Comparison of ENCODE assay signal across 18 cellular contexts in the genomic region with DNA sequence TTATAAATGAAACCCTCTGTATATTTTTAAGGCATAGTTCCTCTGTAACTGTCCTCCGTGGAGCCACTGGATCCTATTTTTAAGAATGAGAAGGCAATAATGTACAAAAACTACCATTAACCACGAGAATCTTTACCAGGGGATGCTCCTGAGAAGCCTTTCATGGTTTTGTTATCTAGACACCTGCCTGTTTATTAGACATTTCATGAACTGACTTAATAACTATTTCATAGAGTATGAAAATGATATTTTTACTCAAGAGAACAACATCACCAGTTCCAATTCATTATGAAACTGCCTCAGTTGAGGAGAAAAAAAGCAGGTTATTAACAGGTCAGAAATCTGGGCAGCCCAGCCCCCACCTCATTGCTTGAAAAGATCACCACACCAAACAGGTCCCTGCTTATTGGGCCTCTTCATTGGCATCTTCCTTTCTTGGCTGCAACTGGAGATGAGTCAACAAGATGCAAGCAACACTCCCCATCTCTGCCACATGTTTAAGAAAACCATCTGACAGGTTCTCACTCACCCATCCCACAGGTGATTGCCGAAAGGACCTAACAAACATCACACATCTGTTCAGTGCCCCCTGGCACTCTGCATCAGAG. TPM values are rescaled to one million over a fixed set of nuclear protein-coding genes. Genes with fewer than 3 reads are reported as not detected.
DNase-seq lines count a peak whose midpoint lies in the region; ATAC-seq, FAIRE-seq and TF ChIP-seq lines count a peak whose summit lies in the region.
"Had no signal": no experiment of that assay in that cellular context is flagged by ENCODE, and none has a peak within 500 bp of the region (broad histone marks: within the 10 kb centered on the region; RNA-seq: fewer than 3 reads in every experiment).

No MANE protein-coding gene starts in this region.

- no peak overlapping the region for H3K4me3 ChIP-seq in CD4-positive, CD25-positive, alpha-beta regulatory T cell (ENCODE audit: low read depth, low read length)
- H3K4me3 ChIP-seq in GM12865 (ENCODE audit: low read depth, low read length): no peak overlapping the region
- H3K4me3 ChIP-seq in PC-3 (ENCODE audit: low read length): no peak overlapping the region
- no peak overlapping the region for H3K4me3 ChIP-seq in right lobe of liver
- H3K4me3 ChIP-seq in right atrium auricular region: no peak overlapping the region
- H3K4me3 ChIP-seq: left lung had no signal

- TF ChIP-seq CTCF in GM12865 (IDR thresholded peaks at IDR 0.05; ENCODE audit: insufficient read depth, low read depth, low read length, missing control alignments) (no peak), PC-3 (conservative IDR thresholded peaks at IDR 0.05; ENCODE audit: low read depth, low read length) (no peak), right lobe of liver (IDR thresholded peaks at IDR 0.05) (no peak), right atrium auricular region (IDR thresholded peaks at IDR 0.05) (no peak)

- BruUV-seq in PC-3 (replicated peaks; lab: Mats Ljungman, UMichigan): no TSS peak

- DNase-seq in CD4-positive, CD25-positive, alpha-beta regulatory T cell: peak in 1 of 3 donors; percentile 59
- DNase-seq in GM12865 (ENCODE audit: low read depth) (peak; percentile 74), H54 (ENCODE audit: insufficient read length, low spot score) (no peak), PC-3 (peak; percentile 39), right lobe of liver (no peak), posterior cingulate gyrus (no peak), right atrium auricular region (ENCODE audit: low spot score) (no peak)
- DNase-seq: cerebellar nuclear complex; effector memory CD8-positive, alpha-beta T cell; EL; left lung; NCI-H2107; NCI-H774; RPMI8226 had no signal

- peaks cover 4% of the 10 kb centered on the region for H3K4me1 ChIP-seq in CD4-positive, CD25-positive, alpha-beta regulatory T cell (ENCODE audit: control insufficient read depth, insufficient read depth, low read length, poor library complexity, severe bottlenecking)
- H3K4me1 ChIP-seq in PC-3 (ENCODE audit: insufficient read depth, low read length): no peaks in the 10 kb centered on the region
- no peaks in the 10 kb centered on the region for H3K4me1 ChIP-seq in right lobe of liver
- H3K4me1 ChIP-seq in right atrium auricular region: peaks cover 0 to 11% of the 10 kb centered on the region in 2 donors

- H3K9me2 ChIP-seq in PC-3 (replicated peaks; ENCODE audit: low read length): no peaks in the 10 kb centered on the region

- WGBS in right lobe of liver (ENCODE audit: insufficient coverage, low coverage, low lambda C conversion rate, missing lambda C conversion rate): 54% methylated on average over 2 of the region's 3 CpGs

- FAIRE-seq in H54 (lab: Jason Lieb, UNC): peak; percentile 11

- peaks cover 3% of the 10 kb centered on the region for H3K36me3 Mint-ChIP-seq in CD4-positive, CD25-positive, alpha-beta regulatory T cell
- H3K36me3 Mint-ChIP-seq: CD14-positive monocyte had no signal

- no peak overlapping the region for H3K9ac ChIP-seq in PC-3 (ENCODE audit: low read length)

- H3K27ac ChIP-seq in CD4-positive, CD25-positive, alpha-beta regulatory T cell (ENCODE audit: insufficient read depth, low read length, poor library complexity, severe bottlenecking): no peak overlapping the region
- no peak overlapping the region for H3K27ac ChIP-seq in PC-3 (ENCODE audit: low read length)
- H3K27ac ChIP-seq in right lobe of liver: no peak overlapping the region
- no peak overlapping the region for H3K27ac ChIP-seq in right atrium auricular region
- H3K27ac ChIP-seq: left lung, VCaP had no signal

- no peaks in the 10 kb centered on the region for H3K36me3 ChIP-seq in CD4-positive, CD25-positive, alpha-beta regulatory T cell (ENCODE audit: control insufficient read depth, insufficient read depth, low read length)
- no peaks in the 10 kb centered on the region for H3K36me3 ChIP-seq in PC-3 (ENCODE audit: low read depth, low read length)
- no peaks in the 10 kb centered on the region for H3K36me3 ChIP-seq in right lobe of liver
- H3K36me3 ChIP-seq in right atrium auricular region: no peaks in the 10 kb centered on the region
- H3K36me3 ChIP-seq: left lung had no signal

- H3K4me2 ChIP-seq in PC-3 (ENCODE audit: low read length): no peak overlapping the region

- no peak overlapping the region for H2AFZ ChIP-seq in PC-3 (ENCODE audit: low read length)

- peaks cover 0 to 3% (median 0%) of the 10 kb centered on the region in 7 donors for H3K9me3 Mint-ChIP-seq in CD4-positive, CD25-positive, alpha-beta regulatory T cell
- H3K9me3 Mint-ChIP-seq: effector memory CD8-positive, alpha-beta T cell; type B pancreatic cell had no signal

- no peaks in the 10 kb centered on the region for H4K20me1 ChIP-seq in PC-3 (ENCODE audit: low read length)

- POLR2A ChIA-PET in PC-3 (lab: Charles Lee; ENCODE audit: unreplicated experiment): no interaction called here

- H3K79me2 ChIP-seq in PC-3 (ENCODE audit: low read length): no peaks in the 10 kb centered on the region

- no peaks in the 10 kb centered on the region for H3F3A ChIP-seq in PC-3 (ENCODE audit: low read length, unreplicated experiment)

- H3K27ac Mint-ChIP-seq in CD4-positive, CD25-positive, alpha-beta regulatory T cell: peak overlapping the region; percentile 45 to 86 (median 60)
- H3K27ac Mint-ChIP-seq: CD14-positive monocyte, type B pancreatic cell had no signal

- no peaks in the 10 kb centered on the region for H3K27me3 ChIP-seq in CD4-positive, CD25-positive, alpha-beta regulatory T cell (ENCODE audit: control insufficient read depth, insufficient read depth, low read length)
- no peaks in the 10 kb centered on the region for H3K27me3 ChIP-seq in PC-3 (ENCODE audit: low read length)
- H3K27me3 ChIP-seq in right lobe of liver: no peaks in the 10 kb centered on the region
- H3K27me3 ChIP-seq in right atrium auricular region: no peaks in the 10 kb centered on the region
- H3K27me3 ChIP-seq: left lung had no signal

- H3K4me3 Mint-ChIP-seq in CD4-positive, CD25-positive, alpha-beta regulatory T cell: no peak overlapping the region
- H3K4me3 Mint-ChIP-seq: CD14-positive monocyte; effector memory CD8-positive, alpha-beta T cell; type B pancreatic cell had no signal

- TF ChIP-seq POLR2A in H54 (IDR thresholded peaks at IDR 0.05; ENCODE audit: low read depth, low read length): no peak
- no peak for TF ChIP-seq POLR2A in right lobe of liver (IDR thresholded peaks at IDR 0.05)

- CTCF ChIA-PET in PC-3 (lab: Charles Lee): no interaction called here

- H3K9me3 ChIP-seq in CD4-positive, CD25-positive, alpha-beta regulatory T cell (ENCODE audit: control insufficient read depth in 2 of 2, low read length in 2 of 2): no peaks in the 10 kb centered on the region
- no peaks in the 10 kb centered on the region for H3K9me3 ChIP-seq in PC-3 (ENCODE audit: low read length)
- H3K9me3 ChIP-seq in right lobe of liver: no peaks in the 10 kb centered on the region
- H3K9me3 ChIP-seq in right atrium auricular region: no peaks in the 10 kb centered on the region
- H3K9me3 ChIP-seq: left lung had no signal

- no peaks in the 10 kb centered on the region for H3K27me3 Mint-ChIP-seq in CD4-positive, CD25-positive, alpha-beta regulatory T cell
- H3K27me3 Mint-ChIP-seq: effector memory CD8-positive, alpha-beta T cell had no signal

- intact Hi-C loops in PC-3 (cut with micrococcal nuclease) (no loop called here), right lobe of liver (cut with DNase I) (no loop called here), posterior cingulate gyrus (cut with DNase I) (no loop called here)

- H3K4me1 Mint-ChIP-seq in CD4-positive, CD25-positive, alpha-beta regulatory T cell: peaks cover 21 to 50% (median 33%) of the 10 kb centered on the region in 4 donors

- ATAC-seq in CD4-positive, CD25-positive, alpha-beta regulatory T cell (ENCODE audit: low read depth in 2 of 2): no peak
- ATAC-seq in PC-3 (no peak), right lobe of liver (no peak), HG03196 (IDR thresholded peaks at IDR 0.05; ENCODE audit: unreplicated experiment) (no peak)
- ATAC-seq: effector memory CD8-positive, alpha-beta T cell; left lung had no signal

RNA-seq across cellular contexts. Expression of gene ETS1, which starts 27.8 kb away (rescaled TPM):
- 1,033 TPM for total RNA-seq in CD4-positive, CD25-positive, alpha-beta regulatory T cell
- polyA plus RNA-seq in CD4-positive, CD25-positive, alpha-beta regulatory T cell: 100 to 1,000 TPM; 489 to 636 (median 541) TPM
- 52.0 and 59.5 TPM in 2 replicates for total RNA-seq in PC-3 (2014; rRNA removed)
- 10 to 100 TPM; 14.2 to 37.2 (median 23.3) TPM for total RNA-seq in right lobe of liver
- total RNA-seq in right atrium auricular region: 10 to 100 TPM; 37.9 to 46.6 TPM

Comparison
In these comparisons a context has a peak if more than half of its experiments do, and no peak if none do; other contexts are left out.
1. DNase-seq: peak in GM12865 (single experiment) and PC-3 (single experiment); none in H54 (single experiment), right lobe of liver (0 of 3), posterior cingulate gyrus (0 of 10) and right atrium auricular region (single experiment).
2. RNA of gene ETS1, which starts 27.8 kb away (total RNA-seq): 1,033 TPM in CD4-positive, CD25-positive, alpha-beta regulatory T cell (single experiment); 52.0 to 59.5 TPM in PC-3, 37.9 to 46.6 TPM in right atrium auricular region and 14.2 to 37.2 TPM in right lobe of liver; every median in the first group is over 10 times any median in the second.